Comparison of ENCODE assay signal across 26 cellular contexts in genomic region chr18:49332679-49333078, GRCh38.
"Had no signal": no experiment of that assay in that cellular context is flagged by ENCODE, and none has a peak within 500 bp of the region (broad histone marks: within the 10 kb centered on the region; RNA-seq: fewer than 3 reads in every experiment).

No MANE protein-coding gene starts in this region.

- ATAC-seq: stimulated activated effector memory CD8-positive, alpha-beta T cell treated with anti-CD3 and anti-CD28 coated beads, Interleukin-12 subunit alpha, Interleukin-12 subunit beta, amount 100 ng/mL, for 72 hours; stimulated activated memory B cell treated with anti-CD40 and anti-IgM and Interleukin-4, amounts not matched to agents 10 μg/mL and 1 μg/mL and 100 μg/mL, for 72 hours; stimulated activated naive B cell treated with anti-CD40 and anti-IgM and Interleukin-4, amounts not matched to agents 10 μg/mL and 1 μg/mL and 100 μg/mL, for 72 hours; stimulated activated naive CD8-positive, alpha-beta T cell treated with anti-CD3 and anti-CD28 coated beads, Interleukin-15, amount 100 ng/mL, for 72 hours; stimulated activated naive CD8-positive, alpha-beta T cell treated with anti-CD3 and anti-CD28 coated beads, Interleukin-15, Interleukin-2, amounts not matched to agents 100 U/mL and 50 U/mL, for 24 hours; upper lobe of right lung had no signal

- H3K9me3 ChIP-seq: stomach, suprapubic skin, testis, thoracic aorta, thyroid gland, tibial artery, tibial nerve, transverse colon, upper lobe of left lung, upper lobe of right lung, uterus, vagina had no signal

- DNase-seq: stimulated activated CD4-positive, alpha-beta T cell treated with anti-CD3 and anti-CD28 coated beads, Interleukin-2, amount 100 ng/mL, for 48 hours; stimulated activated CD4-positive, alpha-beta T cell treated with anti-CD3 and anti-CD28 coated beads, Interleukin-4, amount 100 ng/mL, for 1 hour; stimulated activated CD4-positive, alpha-beta T cell treated with anti-CD3 and anti-CD28 coated beads, Interleukin-4, amount 100 ng/mL, for 24 hours; stimulated activated CD4-positive, alpha-beta T cell treated with anti-CD3 and anti-CD28 coated beads, Interleukin-4, amount 100 ng/mL, for 4 hours; stimulated activated CD8-positive, alpha-beta memory T cell treated with anti-CD3 and anti-CD28 coated beads, Interleukin-4, amount 100 ng/mL, for 48 hours; stimulated activated naive B cell treated with anti-CD40 and anti-IgM and Interleukin-4, amounts not matched to agents 10 μg/mL and 1 μg/mL and 100 μg/mL, for 72 hours; stimulated activated naive CD4-positive, alpha-beta T cell; stimulated activated naive CD4-positive, alpha-beta T cell treated with Interleukin-2 at 50 U/mL for 16 hours; stimulated activated naive CD8-positive, alpha-beta T cell treated with anti-CD3 and anti-CD28 coated beads, Interleukin-15, amount 100 ng/mL, for 72 hours; stimulated activated naive CD8-positive, alpha-beta T cell treated with anti-CD3 and anti-CD28 coated beads, Interleukin-15, Interleukin-2, amounts not matched to agents 100 U/mL and 50 U/mL, for 24 hours; stomach; substantia nigra; testis; thyroid gland; tibial artery; transverse colon; trophoblast cell; upper lobe of left lung; upper lobe of right lung; uterus had no signal

- H3K36me3 ChIP-seq: uterus had no signal

- H3K4me1 ChIP-seq: stomach, suprapubic skin, tibial artery, tibial nerve, transverse colon, upper lobe of left lung, upper lobe of right lung, uterus, vagina had no signal

- H3K4me3 ChIP-seq: stomach, suprapubic skin, testis, thoracic aorta, thyroid gland, tibial artery, tibial nerve, transverse colon, upper lobe of left lung, upper lobe of right lung, uterus, vagina had no signal

- H3K27me3 ChIP-seq: stomach, suprapubic skin, testis, thyroid gland, tibial artery, tibial nerve, transverse colon, upper lobe of left lung, upper lobe of right lung, uterus, vagina had no signal

- H3K27ac ChIP-seq: stomach, suprapubic skin, testis, thoracic aorta, thyroid gland, tibial artery, tibial nerve, transverse colon, upper lobe of left lung, upper lobe of right lung, uterus, vagina had no signal
